ENCODE assay signal across 10 cellular contexts in the genomic region with DNA sequence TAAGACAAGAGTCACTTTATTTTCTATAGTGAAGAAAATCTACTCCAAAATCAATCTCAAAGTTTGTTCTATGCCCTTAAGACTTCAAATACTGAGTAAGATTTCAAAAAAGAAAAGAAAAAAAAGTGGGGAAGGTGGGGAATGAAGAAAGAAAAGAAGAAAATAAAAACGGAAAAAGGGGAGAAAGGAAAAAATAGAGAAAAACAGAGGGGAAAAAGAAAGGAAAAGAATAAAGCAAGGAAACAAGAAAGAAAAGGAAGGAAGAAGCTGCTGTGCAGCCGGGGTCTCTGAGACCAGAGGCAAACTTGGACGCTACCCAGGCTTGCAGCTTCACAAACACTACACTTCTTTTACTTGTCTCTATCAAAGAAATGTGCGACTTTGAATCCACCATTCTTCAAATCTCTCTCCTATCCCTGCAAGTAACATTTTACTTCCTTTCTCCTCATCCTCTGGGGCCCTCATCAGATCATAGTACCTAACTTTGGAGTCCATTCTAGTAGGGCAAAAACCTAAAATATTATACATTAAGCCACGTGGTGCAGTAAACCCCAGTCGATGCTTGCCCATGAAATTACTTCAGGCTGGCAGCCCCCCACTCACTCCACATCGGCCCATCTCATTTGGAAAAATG.
DNase-seq lines count a peak whose midpoint lies in the region; ATAC-seq and TF ChIP-seq lines count a peak whose summit lies in the region.
"Had no signal": no experiment of that assay in that cellular context is flagged by ENCODE, and none has a peak within 500 bp of the region (broad histone marks: within the 10 kb centered on the region; RNA-seq: fewer than 3 reads in every experiment).

No MANE protein-coding gene starts in this region.

- no peak for DNase-seq in CD8-positive, alpha-beta T cell
- DNase-seq in dermis blood vessel endothelial cell (peak; percentile 28), neural crest cell (ENCODE audit: low read depth, low spot score) (no peak), NCI-H1048 (lab: John Stamatoyannopoulos, UW) (no peak), lower leg skin (ENCODE audit: low spot score in 2 of 2) (no peak)
- DNase-seq in NK-92 treated with Interleukin-12 subunit alpha and Interleukin-12 subunit beta, amount 100 ng/mL, for 24 hours (lab: John Stamatoyannopoulos, UW) = no peak
- DNase-seq: activated effector memory CD4-positive, alpha-beta T cell treated with Interleukin-2 at 50 U/mL for 16 hours had no signal

- peak overlapping the region; percentile 70 for H3K9ac ChIP-seq in OCI-LY1 (ENCODE audit: low read length)

- peaks cover 88% of the 10 kb centered on the region for H3K79me2 ChIP-seq in OCI-LY1 (ENCODE audit: insufficient read depth, low read length)

- H3K27ac Mint-ChIP-seq in CD8-positive, alpha-beta T cell = peak overlapping the region; percentile 96
- H3K27ac Mint-ChIP-seq in neural crest cell (ENCODE audit: unreplicated experiment) = no peak overlapping the region

- H3K4me3 ChIP-seq in CD8-positive, alpha-beta T cell (ENCODE audit: low read depth, low read length) = peak overlapping the region; percentile 56
- H3K4me3 ChIP-seq in OCI-LY1 (ENCODE audit: low read depth, low read length, poor library complexity, severe bottlenecking) (peak overlapping the region; percentile 68), lower leg skin (ENCODE audit: low read depth, poor library complexity, severe bottlenecking) (no peak overlapping the region)

- intact Hi-C loops in CD8-positive, alpha-beta T cell (cut with DNase I, micrococcal nuclease) = loop anchor here (1.0 to 10.0 kb wide), 13 partner anchors 76 to 753 kb away; no protein-coding TSS in a partner anchor
- intact Hi-C loops in lower leg skin (cut with DNase I; ENCODE audit: low total_unique reads) = no loop called here

- 74 to 76% methylated on average over 7 of the region's 7 CpGs for WGBS in lower leg skin, 2 donors

- CTCF ChIA-PET in CD8-positive, alpha-beta T cell (lab: Charles Lee) = no interaction called here

- H3K36me3 ChIP-seq in CD8-positive, alpha-beta T cell (ENCODE audit: insufficient read depth, low read length) = no peaks in the 10 kb centered on the region
- peaks cover 14% of the 10 kb centered on the region for H3K36me3 ChIP-seq in OCI-LY1 (ENCODE audit: insufficient read depth, low read length)
- H3K36me3 ChIP-seq: HAP-1 had no signal

- H2AFZ ChIP-seq in OCI-LY1 (ENCODE audit: low read length) = no peak overlapping the region

- H3K9me3 Mint-ChIP-seq in CD8-positive, alpha-beta T cell = no peaks in the 10 kb centered on the region
- no peaks in the 10 kb centered on the region for H3K9me3 Mint-ChIP-seq in neural crest cell

- H3F3A ChIP-seq in OCI-LY1 (ENCODE audit: insufficient read depth, low read length) = no peaks in the 10 kb centered on the region

- H3K27me3 Mint-ChIP-seq in CD8-positive, alpha-beta T cell (ENCODE audit: low read depth) = no peaks in the 10 kb centered on the region
- H3K27me3 Mint-ChIP-seq in neural crest cell (ENCODE audit: low read depth) = no peaks in the 10 kb centered on the region

- H3K4me2 ChIP-seq in OCI-LY1 (ENCODE audit: low read length) = peak overlapping the region; percentile 90

- ATAC-seq in CD8-positive, alpha-beta T cell = no peak
- no peak for ATAC-seq in GM21825 (IDR thresholded peaks at IDR 0.05; ENCODE audit: unreplicated experiment)

- peaks cover 71% of the 10 kb centered on the region for H3K4me1 ChIP-seq in CD8-positive, alpha-beta T cell (ENCODE audit: insufficient read depth, low read length)
- peaks cover 91% of the 10 kb centered on the region for H3K4me1 ChIP-seq in OCI-LY1 (ENCODE audit: insufficient read depth, low read length, severe bottlenecking)

- no peak for TF ChIP-seq CTCF in CD8-positive, alpha-beta T cell (IDR thresholded peaks at IDR 0.05)
- TF ChIP-seq CTCF in OCI-LY1 (IDR thresholded peaks at IDR 0.05; ENCODE audit: low read length) (no peak; the same call in 1 of the 2 replicates), neural crest cell (conservative IDR thresholded peaks at IDR 0.05) (no peak), lower leg skin (IDR thresholded peaks at IDR 0.05) (no peak)

- no peaks in the 10 kb centered on the region for H4K20me1 ChIP-seq in OCI-LY1 (ENCODE audit: insufficient read depth, low read length)

- H3K4me1 Mint-ChIP-seq in CD8-positive, alpha-beta T cell (ENCODE audit: low read depth) = peaks cover 84% of the 10 kb centered on the region
- peaks cover 59% of the 10 kb centered on the region for H3K4me1 Mint-ChIP-seq in neural crest cell

- H3K9me2 ChIP-seq in OCI-LY1 (ENCODE audit: low read depth, low read length) = no peaks in the 10 kb centered on the region

- H3K36me3 Mint-ChIP-seq in CD8-positive, alpha-beta T cell = peaks cover 30% of the 10 kb centered on the region
- no peaks in the 10 kb centered on the region for H3K36me3 Mint-ChIP-seq in neural crest cell (ENCODE audit: low read depth)

- peak overlapping the region; percentile 80 for H3K27ac ChIP-seq in CD8-positive, alpha-beta T cell (ENCODE audit: low read depth, low read length)
- peak overlapping the region; percentile 82 for H3K27ac ChIP-seq in OCI-LY1 (ENCODE audit: low read depth, low read length, poor library complexity, severe bottlenecking)

- peak overlapping the region; percentile 89 for H3K4me3 Mint-ChIP-seq in CD8-positive, alpha-beta T cell
- H3K4me3 Mint-ChIP-seq in neural crest cell = peak overlapping the region; percentile 36

- POLR2A ChIA-PET in CD8-positive, alpha-beta T cell (lab: Charles Lee) = interaction anchor here (0.6 kb wide), 1 partner anchor 13 kb away, joined by 5 read pairs; no protein-coding TSS in a partner anchor

- H3K9me3 ChIP-seq in CD8-positive, alpha-beta T cell (ENCODE audit: low read length) = no peaks in the 10 kb centered on the region
- H3K9me3 ChIP-seq in OCI-LY1 (ENCODE audit: low read length) = no peaks in the 10 kb centered on the region
- H3K9me3 ChIP-seq: HAP-1 had no signal

- no peak for TF ChIP-seq POLR2A in lower leg skin (IDR thresholded peaks at IDR 0.05)

- H3K27me3 ChIP-seq in CD8-positive, alpha-beta T cell (ENCODE audit: insufficient read depth, low read length) = no peaks in the 10 kb centered on the region
- H3K27me3 ChIP-seq in OCI-LY1 (ENCODE audit: insufficient read depth, low read length) = no peaks in the 10 kb centered on the region
